Comparison of ENCODE assay signal across 14 cellular contexts in genomic region chr5:61665939-61666621, GRCh38.
DNase-seq lines count a peak whose midpoint lies in the region; ATAC-seq and TF ChIP-seq lines count a peak whose summit lies in the region.
"Had no signal": no experiment of that assay in that cellular context is flagged by ENCODE, and none has a peak within 500 bp of the region (broad histone marks: within the 10 kb centered on the region; RNA-seq: fewer than 3 reads in every experiment).

No MANE protein-coding gene starts in this region.

- TF ChIP-seq POLR2A in upper lobe of left lung (IDR thresholded peaks at IDR 0.05), result no peak

- TF ChIP-seq EP300 in upper lobe of left lung (IDR thresholded peaks at IDR 0.05), result no peak

- intact Hi-C loops in Right ventricle myocardium inferior (cut with DNase I), result no loop called here

- H3K27ac ChIP-seq in right atrium auricular region (no peak overlapping the region), duodenal mucosa (ENCODE audit: low read depth, low read length) (peak overlapping the region; percentile 28), lung (ENCODE audit: low read depth in 1 of 2, low read length in 1 of 2) (peak overlapping the region in 1 of 2 donors; percentile 56), upper lobe of left lung (peak overlapping the region in 2 of 4 donors; percentile 45 to 48)
- H3K27ac ChIP-seq: C4-2B, foreskin keratinocyte had no signal

- ATAC-seq in Right ventricle myocardium inferior, result peak; percentile 32
- ATAC-seq in lung (ENCODE audit: insufficient read depth, low FRiP score), result peak; percentile 28
- ATAC-seq in upper lobe of left lung (ENCODE audit: low FRiP score in 2 of 2), result peak; percentile 5 to 57
- no peak for ATAC-seq in HG02678 (IDR thresholded peaks at IDR 0.05; ENCODE audit: unreplicated experiment)
- ATAC-seq: foreskin keratinocyte; naive thymus-derived CD4-positive, alpha-beta T cell had no signal

- H3K9ac ChIP-seq in duodenal mucosa (ENCODE audit: low read depth in 1 of 2, low read length in 2 of 2), result no peak overlapping the region

- no peaks in the 10 kb centered on the region for H3K9me3 ChIP-seq in right atrium auricular region
- no peaks in the 10 kb centered on the region for H3K9me3 ChIP-seq in duodenal mucosa (ENCODE audit: control insufficient read depth in 1 of 2, low read length in 2 of 2)
- no peaks in the 10 kb centered on the region for H3K9me3 ChIP-seq in lung (ENCODE audit: control insufficient read depth in 2 of 2, insufficient read depth in 1 of 2, low read length in 1 of 2)
- no peaks in the 10 kb centered on the region for H3K9me3 ChIP-seq in upper lobe of left lung
- H3K9me3 ChIP-seq: thyroid gland had no signal

- H3K27me3 ChIP-seq in right atrium auricular region, result no peaks in the 10 kb centered on the region
- no peaks in the 10 kb centered on the region for H3K27me3 ChIP-seq in duodenal mucosa (ENCODE audit: control insufficient read depth in 1 of 2, insufficient read depth in 2 of 2, low read length in 2 of 2)
- peaks cover 3% of the 10 kb centered on the region for H3K27me3 ChIP-seq in lung (ENCODE audit: control insufficient read depth, insufficient read depth)
- H3K27me3 ChIP-seq in upper lobe of left lung, result no peaks in the 10 kb centered on the region
- H3K27me3 ChIP-seq: thyroid gland had no signal

- no peak for DNase-seq in Right ventricle myocardium inferior (ENCODE audit: missing footprints)
- DNase-seq in right atrium auricular region (ENCODE audit: low spot score), result no peak
- no peak for DNase-seq in lung (ENCODE audit: low spot score)
- no peak for DNase-seq in upper lobe of left lung
- no peak for DNase-seq in NCI-H187 (lab: John Stamatoyannopoulos, UW)
- no peak for DNase-seq in GM13976 (ENCODE audit: low spot score)
- DNase-seq: cortex of kidney; foreskin keratinocyte; GF-D8; naive thymus-derived CD4-positive, alpha-beta T cell; thyroid gland had no signal

- H3K4me3 ChIP-seq in right atrium auricular region (no peak overlapping the region), duodenal mucosa (ENCODE audit: low read depth in 1 of 2, low read length in 2 of 2) (peak overlapping the region; percentile 21 to 41), lung (no peak overlapping the region), upper lobe of left lung (peak overlapping the region in 1 of 4 donors; percentile 2)
- H3K4me3 ChIP-seq: thyroid gland had no signal

- in situ Hi-C loops in GM13976 (cut with MboI; ENCODE audit: low sequenced_read_pairs, unreplicated experiment), result loop anchor here (25.0 kb wide), 1 partner anchor 704 kb away; no protein-coding TSS in a partner anchor

- H3K4me1 ChIP-seq in right atrium auricular region (peaks cover 0 to 3% of the 10 kb centered on the region in 2 donors), duodenal mucosa (ENCODE audit: control insufficient read depth in 1 of 2, insufficient read depth in 2 of 2, low read length in 2 of 2) (peaks cover 10 to 25% of the 10 kb centered on the region in 2 donors), lung (ENCODE audit: control insufficient read depth in 2 of 2, insufficient read depth in 2 of 2, low read length in 2 of 2) (peaks cover 2 to 5% of the 10 kb centered on the region in 2 donors), upper lobe of left lung (peaks cover 0 to 5% (median 2%) of the 10 kb centered on the region in 4 donors)
- H3K4me1 ChIP-seq: thyroid gland had no signal

- no peak for TF ChIP-seq CTCF in right atrium auricular region (IDR thresholded peaks at IDR 0.05)
- TF ChIP-seq CTCF in lung (IDR thresholded peaks at IDR 0.05; ENCODE audit: control extremely low read depth, extremely low read depth), result no peak
- no peak for TF ChIP-seq CTCF in upper lobe of left lung (IDR thresholded peaks at IDR 0.05)
- TF ChIP-seq CTCF in GM13976 (IDR thresholded peaks at IDR 0.05; ENCODE audit: borderline replicate concordance, control extremely low read depth, extremely low read depth, insufficient read depth, missing control alignments), result no peak

- H3K36me3 ChIP-seq in right atrium auricular region (no peaks in the 10 kb centered on the region), duodenal mucosa (ENCODE audit: control insufficient read depth in 1 of 2, insufficient read depth in 2 of 2, low read length in 2 of 2) (no peaks in the 10 kb centered on the region), lung (ENCODE audit: control insufficient read depth in 2 of 2, insufficient read depth in 2 of 2, low read length in 2 of 2) (no peaks in the 10 kb centered on the region), upper lobe of left lung (no peaks in the 10 kb centered on the region)
- H3K36me3 ChIP-seq: thyroid gland had no signal

- 48 to 59% methylated on average over 8 of the region's 8 CpGs for WGBS in lung, 2 donors
- 46 to 55% methylated on average over 6 to 8 of the region's 8 CpGs for WGBS in upper lobe of left lung, 2 donors

Comparison
In these comparisons a context has a peak if more than half of its experiments do, and no peak if none do; other contexts are left out.
1. H3K4me3 ChIP-seq: peak in duodenal mucosa (2 of 2); none in right atrium auricular region (0 of 2) and lung (single experiment).